Comparison of ENCODE assay signal across 37 cellular contexts in the genomic region with DNA sequence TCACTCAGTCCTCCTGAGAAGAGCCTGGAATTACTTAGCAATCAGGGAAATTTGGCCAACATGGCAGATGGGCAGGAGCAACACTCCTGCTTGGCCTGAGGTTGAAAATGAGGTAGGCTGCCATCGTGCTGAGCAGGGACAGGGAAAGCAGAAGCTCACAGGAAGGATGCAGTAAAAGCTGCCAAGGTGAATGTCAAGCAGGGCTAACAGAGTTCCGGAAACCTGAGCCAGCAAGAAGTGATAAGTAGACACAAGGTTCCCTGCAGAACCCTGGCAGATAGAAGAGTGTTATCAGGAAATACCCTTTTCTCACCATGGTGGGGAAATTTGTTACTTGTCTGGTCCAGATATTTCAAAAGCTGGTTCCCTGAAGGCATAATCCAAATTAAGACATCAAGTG.
"Had no signal": no experiment of that assay in that cellular context is flagged by ENCODE, and none has a peak within 500 bp of the region (broad histone marks: within the 10 kb centered on the region; RNA-seq: fewer than 3 reads in every experiment).

No MANE protein-coding gene starts in this region.

- H3K27ac Mint-ChIP-seq: activated CD4-positive, alpha-beta memory T cell treated with anti-CD3 and anti-CD28 coated beads, Interleukin-2, amount 10 ng/mL, durations not matched to agents 7 days and 5 days; activated CD4-positive, alpha-beta T cell treated with anti-CD3 and anti-CD28 coated beads for 36 hours; activated CD4-positive, alpha-beta T cell treated with anti-CD3 and anti-CD28 coated beads, Interleukin-2, amount 10 ng/mL, durations not matched to agents 7 days and 5 days; activated CD8-positive, alpha-beta memory T cell treated with anti-CD3 and anti-CD28 coated beads, Interleukin-2, amount 10 ng/mL, durations not matched to agents 7 days and 5 days; activated CD8-positive, alpha-beta T cell treated with anti-CD3 and anti-CD28 coated beads, Interleukin-2, amount 10 ng/mL, durations not matched to agents 7 days and 5 days; activated naive CD4-positive, alpha-beta T cell treated with anti-CD3 and anti-CD28 coated beads, Interleukin-2, amount 10 ng/mL, durations not matched to agents 7 days and 5 days; activated naive CD4-positive, alpha-beta T cell treated with anti-CD3 and anti-CD28 coated beads, Interleukin-2, amount 50 U/mL, for 24 hours; activated naive CD8-positive, alpha-beta T cell; activated naive CD8-positive, alpha-beta T cell treated with anti-CD3 and anti-CD28 coated beads, Interleukin-2, amount 10 ng/mL, durations not matched to agents 7 days and 5 days; activated naive CD8-positive, alpha-beta T cell treated with anti-CD3 and anti-CD28 coated beads, Interleukin-2, amount 50 U/mL, for 24 hours; activated T-cell treated with anti-CD3 and anti-CD28 coated beads, Interleukin-2, amount 50 U/mL, for 24 hours; activated T-helper 2 cell treated with anti-CD3 and anti-CD28 coated beads, Interferon-gamma antibody, Interleukin-2, Interleukin-4, amounts not matched to agents 10 μg/mL and 5 μg/mL and 100 μg/mL, durations not matched to agents 14 hours and 24 hours and 36 hours; brain; T-helper 1 cell treated with Interleukin-12 subunit alpha and Interleukin-12 subunit beta and Interleukin-4 antibody, amounts not matched to agents 30 μg/mL and 1 μg/mL, for 36 hours; T-helper 2 cell treated with Interferon-gamma antibody and Interleukin-4, amounts not matched to agents 5 μg/mL and 100 μg/mL, for 36 hours; WTC11 had no signal

- DNase-seq: activated CD4-positive, alpha-beta memory T cell treated with anti-CD3 and anti-CD28 coated beads, Interleukin-2, amount 10 ng/mL, durations not matched to agents 7 days and 5 days; activated CD4-positive, alpha-beta T cell treated with anti-CD3 and anti-CD28 coated beads for 1 hour; activated CD4-positive, alpha-beta T cell treated with anti-CD3 and anti-CD28 coated beads for 36 hours; activated CD4-positive, alpha-beta T cell treated with anti-CD3 and anti-CD28 coated beads for 48 hours; activated CD4-positive, alpha-beta T cell treated with anti-CD3 and anti-CD28 coated beads, Interleukin-2, amount 10 ng/mL, durations not matched to agents 7 days and 5 days; activated CD4-positive, alpha-beta T cell treated with anti-CD3 and anti-CD28 coated beads, Interleukin-2, amount 50 U/mL, for 48 hours; activated CD4-positive, CD25-positive, alpha-beta regulatory T cell; activated CD8-positive, alpha-beta memory T cell treated with anti-CD3 and anti-CD28 coated beads for 24 hours; activated CD8-positive, alpha-beta memory T cell treated with anti-CD3 and anti-CD28 coated beads, Interleukin-2, amount 10 ng/mL, durations not matched to agents 7 days and 5 days; activated CD8-positive, alpha-beta memory T cell treated with anti-CD3 and anti-CD28 coated beads, Interleukin-2, amount 50 U/mL, for 48 hours; activated CD8-positive, alpha-beta T cell treated with anti-CD3 and anti-CD28 coated beads, Interleukin-2, amount 10 ng/mL, durations not matched to agents 7 days and 5 days; activated effector memory CD4-positive, alpha-beta T cell treated with Interleukin-2 at 50 U/mL for 16 hours; activated gamma-delta T cell; activated naive CD4-positive, alpha-beta T cell treated with anti-CD3 and anti-CD28 coated beads, Interleukin-2, amount 10 ng/mL, durations not matched to agents 7 days and 5 days; activated naive CD4-positive, alpha-beta T cell treated with Interleukin-2 at 50 U/mL for 16 hours; activated naive CD8-positive, alpha-beta T cell treated with anti-CD3 and anti-CD28 coated beads, Interleukin-2, amount 10 ng/mL, durations not matched to agents 7 days and 5 days; activated naive CD8-positive, alpha-beta T cell treated with anti-CD3 and anti-CD28 coated beads, Interleukin-2, amount 50 U/mL, for 24 hours; activated T-cell treated with anti-CD3 and anti-CD28 coated beads, Interleukin-2, amount 50 U/mL, for 24 hours; activated T-cell treated with anti-CD3 and anti-CD28 coated beads, Interleukin-2, amount 50 U/mL, for 48 hours; amygdala; anterior cingulate cortex; T-helper 1 cell; T-helper 2 cell; T-helper 9 cell; WERI-Rb-1 had no signal

- H3K9me3 Mint-ChIP-seq: activated CD4-positive, alpha-beta memory T cell treated with anti-CD3 and anti-CD28 coated beads, Interleukin-2, amount 10 ng/mL, durations not matched to agents 7 days and 5 days; activated CD4-positive, alpha-beta T cell treated with anti-CD3 and anti-CD28 coated beads, Interleukin-2, amount 10 ng/mL, durations not matched to agents 7 days and 5 days; activated naive CD4-positive, alpha-beta T cell treated with anti-CD3 and anti-CD28 coated beads, Interleukin-2, amount 10 ng/mL, durations not matched to agents 7 days and 5 days; activated naive CD4-positive, alpha-beta T cell treated with anti-CD3 and anti-CD28 coated beads, Interleukin-2, amount 50 U/mL, for 24 hours; activated naive CD8-positive, alpha-beta T cell treated with anti-CD3 and anti-CD28 coated beads, Interleukin-2, amount 10 ng/mL, durations not matched to agents 7 days and 5 days; activated naive CD8-positive, alpha-beta T cell treated with anti-CD3 and anti-CD28 coated beads, Interleukin-2, amount 50 U/mL, for 24 hours; activated T-cell treated with anti-CD3 and anti-CD28 coated beads, Interleukin-2, amount 50 U/mL, for 24 hours; activated T-helper 2 cell treated with anti-CD3 and anti-CD28 coated beads, Interferon-gamma antibody, Interleukin-2, Interleukin-4, amounts not matched to agents 10 μg/mL and 5 μg/mL and 100 μg/mL, durations not matched to agents 14 hours and 24 hours and 36 hours; brain; T-helper 1 cell treated with Interleukin-12 subunit alpha and Interleukin-12 subunit beta and Interleukin-4 antibody, amounts not matched to agents 30 μg/mL and 1 μg/mL, for 36 hours; T-helper 2 cell treated with Interferon-gamma antibody and Interleukin-4, amounts not matched to agents 5 μg/mL and 100 μg/mL, for 36 hours had no signal

- H3K4me3 ChIP-seq: ascending aorta, cardiac muscle cell had no signal

- H3K4me3 Mint-ChIP-seq: activated CD4-positive, alpha-beta memory T cell treated with anti-CD3 and anti-CD28 coated beads, Interleukin-2, amount 10 ng/mL, durations not matched to agents 7 days and 5 days; activated CD4-positive, alpha-beta T cell treated with anti-CD3 and anti-CD28 coated beads for 36 hours; activated CD4-positive, alpha-beta T cell treated with anti-CD3 and anti-CD28 coated beads, Interleukin-2, amount 10 ng/mL, durations not matched to agents 7 days and 5 days; activated CD8-positive, alpha-beta memory T cell treated with anti-CD3 and anti-CD28 coated beads, Interleukin-2, amount 10 ng/mL, durations not matched to agents 7 days and 5 days; activated CD8-positive, alpha-beta T cell treated with anti-CD3 and anti-CD28 coated beads, Interleukin-2, amount 10 ng/mL, durations not matched to agents 7 days and 5 days; activated naive CD4-positive, alpha-beta T cell treated with anti-CD3 and anti-CD28 coated beads, Interleukin-2, amount 10 ng/mL, durations not matched to agents 7 days and 5 days; activated naive CD4-positive, alpha-beta T cell treated with anti-CD3 and anti-CD28 coated beads, Interleukin-2, amount 50 U/mL, for 24 hours; activated naive CD8-positive, alpha-beta T cell; activated naive CD8-positive, alpha-beta T cell treated with anti-CD3 and anti-CD28 coated beads, Interleukin-2, amount 10 ng/mL, durations not matched to agents 7 days and 5 days; activated naive CD8-positive, alpha-beta T cell treated with anti-CD3 and anti-CD28 coated beads, Interleukin-2, amount 50 U/mL, for 24 hours; activated T-cell treated with anti-CD3 and anti-CD28 coated beads, Interleukin-2, amount 50 U/mL, for 24 hours; brain; central memory CD8-positive, alpha-beta T cell; T-helper 1 cell treated with Interleukin-12 subunit alpha and Interleukin-12 subunit beta and Interleukin-4 antibody, amounts not matched to agents 30 μg/mL and 1 μg/mL, for 36 hours; T-helper 2 cell treated with Interferon-gamma antibody and Interleukin-4, amounts not matched to agents 5 μg/mL and 100 μg/mL, for 36 hours; WTC11 had no signal

- H3K9me3 ChIP-seq: ascending aorta had no signal

- H3K4me1 ChIP-seq: ascending aorta had no signal

- H3K36me3 Mint-ChIP-seq: activated CD8-positive, alpha-beta memory T cell treated with anti-CD3 and anti-CD28 coated beads, Interleukin-2, amount 10 ng/mL, durations not matched to agents 7 days and 5 days; activated naive CD4-positive, alpha-beta T cell treated with anti-CD3 and anti-CD28 coated beads, Interleukin-2, amount 10 ng/mL, durations not matched to agents 7 days and 5 days; activated naive CD8-positive, alpha-beta T cell; activated naive CD8-positive, alpha-beta T cell treated with anti-CD3 and anti-CD28 coated beads, Interleukin-2, amount 10 ng/mL, durations not matched to agents 7 days and 5 days; brain; WTC11 had no signal

- H3K36me3 ChIP-seq: ascending aorta, cardiac muscle cell, WERI-Rb-1 had no signal

- H3K4me1 Mint-ChIP-seq: activated CD4-positive, alpha-beta memory T cell treated with anti-CD3 and anti-CD28 coated beads, Interleukin-2, amount 10 ng/mL, durations not matched to agents 7 days and 5 days; activated CD4-positive, alpha-beta T cell treated with anti-CD3 and anti-CD28 coated beads, Interleukin-2, amount 10 ng/mL, durations not matched to agents 7 days and 5 days; activated CD8-positive, alpha-beta memory T cell treated with anti-CD3 and anti-CD28 coated beads, Interleukin-2, amount 10 ng/mL, durations not matched to agents 7 days and 5 days; activated naive CD4-positive, alpha-beta T cell treated with anti-CD3 and anti-CD28 coated beads, Interleukin-2, amount 10 ng/mL, durations not matched to agents 7 days and 5 days; activated naive CD4-positive, alpha-beta T cell treated with anti-CD3 and anti-CD28 coated beads, Interleukin-2, amount 50 U/mL, for 24 hours; activated naive CD8-positive, alpha-beta T cell treated with anti-CD3 and anti-CD28 coated beads, Interleukin-2, amount 10 ng/mL, durations not matched to agents 7 days and 5 days; activated naive CD8-positive, alpha-beta T cell treated with anti-CD3 and anti-CD28 coated beads, Interleukin-2, amount 50 U/mL, for 24 hours; central memory CD8-positive, alpha-beta T cell had no signal

- H3K27ac ChIP-seq: ascending aorta, cardiac muscle cell, WERI-Rb-1 had no signal

- FAIRE-seq: bronchial epithelial cell, colon had no signal

- H3K27me3 ChIP-seq: ascending aorta had no signal

- H3K27me3 Mint-ChIP-seq: activated CD4-positive, alpha-beta memory T cell treated with anti-CD3 and anti-CD28 coated beads, Interleukin-2, amount 10 ng/mL, durations not matched to agents 7 days and 5 days; activated CD4-positive, alpha-beta T cell treated with anti-CD3 and anti-CD28 coated beads, Interleukin-2, amount 10 ng/mL, durations not matched to agents 7 days and 5 days; activated CD8-positive, alpha-beta memory T cell treated with anti-CD3 and anti-CD28 coated beads, Interleukin-2, amount 10 ng/mL, durations not matched to agents 7 days and 5 days had no signal
